Comparison of ENCODE assay signal across 27 cellular contexts in the genomic region with DNA sequence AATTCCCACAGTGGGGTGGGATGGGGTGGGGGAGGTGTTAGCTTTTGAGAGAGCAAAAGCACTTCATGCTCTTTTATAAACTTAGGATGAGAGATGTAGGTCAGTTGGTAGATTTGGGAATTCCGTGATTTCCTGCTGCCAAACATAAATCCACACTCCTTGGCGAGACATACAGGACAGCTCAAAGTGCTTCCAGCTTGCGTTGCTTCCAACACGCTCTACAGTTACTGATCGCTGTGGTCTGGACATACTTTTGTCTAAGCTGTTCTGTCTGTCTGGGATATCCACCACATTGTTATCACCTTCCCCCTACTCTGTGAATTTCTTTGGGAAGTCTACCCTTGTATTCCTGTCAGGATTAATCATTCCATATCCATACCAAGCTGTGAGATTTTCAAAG.
"Had no signal": no experiment of that assay in that cellular context is flagged by ENCODE, and none has a peak within 500 bp of the region (broad histone marks: within the 10 kb centered on the region; RNA-seq: fewer than 3 reads in every experiment).

No MANE protein-coding gene starts in this region.

- H3K36me3 ChIP-seq: breast epithelium, colonic mucosa, gastroesophageal sphincter, sigmoid colon, suprapubic skin, tibial artery, upper lobe of right lung, WERI-Rb-1 had no signal

- H3K4me1 ChIP-seq: breast epithelium, suprapubic skin, upper lobe of right lung had no signal

- H3K4me3 ChIP-seq: breast epithelium, colonic mucosa, gastroesophageal sphincter, lung, mucosa of descending colon, sigmoid colon, suprapubic skin, tibial artery, upper lobe of right lung had no signal

- H3K9me3 ChIP-seq: breast epithelium, colonic mucosa, gastroesophageal sphincter, mucosa of descending colon, sigmoid colon, suprapubic skin, tibial artery, upper lobe of right lung had no signal

- ATAC-seq: activated naive CD8-positive, alpha-beta T cell treated with anti-CD3 and anti-CD28 coated beads, Interleukin-2, amount 50 U/mL, for 24 hours; gastroesophageal sphincter; mucosa of descending colon; natural killer cell treated with Interleukin-12 subunit alpha and Interleukin-12 subunit beta and Interleukin-15 and Interleukin-18, amount 100 ng/mL, for 72 hours; upper lobe of right lung had no signal

- H3K27me3 ChIP-seq: breast epithelium, colonic mucosa, gastroesophageal sphincter, sigmoid colon, suprapubic skin, tibial artery, upper lobe of right lung had no signal

- H3K27ac ChIP-seq: breast epithelium, colonic mucosa, gastroesophageal sphincter, sigmoid colon, suprapubic skin, tibial artery, upper lobe of right lung, WERI-Rb-1 had no signal

- DNase-seq: activated CD4-positive, alpha-beta memory T cell treated with anti-CD3 and anti-CD28 coated beads for 36 hours; activated CD4-positive, alpha-beta T cell treated with anti-CD3 and anti-CD28 coated beads, Interleukin-2, amount 10 ng/mL, durations not matched to agents 24 days and 14 days; activated CD4-positive, CD25-positive, alpha-beta regulatory T cell treated with anti-CD3 and anti-CD28 coated beads, Interleukin-2, amount 50 U/mL, for 72 hours; activated CD8-positive, alpha-beta memory T cell treated with anti-CD3 and anti-CD28 coated beads, Interleukin-2, amount 50 U/mL, for 48 hours; activated gamma-delta T cell treated with Interleukin-2 at 50 U/mL for 16 hours; activated naive CD8-positive, alpha-beta T cell treated with anti-CD3 and anti-CD28 coated beads, Interleukin-2, amount 50 U/mL, for 24 hours; activated T-cell treated with anti-CD3 and anti-CD28 coated beads, Interleukin-2, amount 50 U/mL, for 24 hours; cerebellar nuclear complex; colonic mucosa; effector CD8-positive, alpha-beta T cell; hypothalamus; immature natural killer cell; mucosa of descending colon; sigmoid colon; stimulated activated CD4-positive, alpha-beta T cell treated with anti-CD3 and anti-CD28 coated beads, Interleukin-15, amount 100 ng/mL, for 24 hours; stimulated activated CD4-positive, alpha-beta T cell treated with anti-CD3 and anti-CD28 coated beads, Interleukin-2, amount 100 ng/mL, for 24 hours; stimulated activated naive CD4-positive, alpha-beta T cell; SW 1271; T1000; tibial artery; upper lobe of right lung; WERI-Rb-1 had no signal
